Comparison of ENCODE assay signal across 8 cellular contexts in genomic region chr2:235669269-235669831, GRCh38.
DNase-seq lines count a peak whose midpoint lies in the region; ATAC-seq and TF ChIP-seq lines count a peak whose summit lies in the region.

No MANE protein-coding gene starts in this region.

- no peak overlapping the region for H3K27ac ChIP-seq in neural cell (ENCODE audit: low read length)
- H3K27ac ChIP-seq in upper lobe of left lung, result no peak overlapping the region

- H3K27me3 ChIP-seq in neural cell (ENCODE audit: insufficient read depth, low read depth, low read length) (peaks cover 8% of the 10 kb centered on the region), upper lobe of left lung (peaks cover 0 to 9% (median 0%) of the 10 kb centered on the region in 4 donors)

- H3K9me2 ChIP-seq in neural cell (ENCODE audit: insufficient read depth, low read length), result no peaks in the 10 kb centered on the region

- no peak for TF ChIP-seq CTCF in neural cell (IDR thresholded peaks at IDR 0.05; ENCODE audit: poor library complexity, severe bottlenecking)
- no peak for TF ChIP-seq CTCF in upper lobe of left lung (IDR thresholded peaks at IDR 0.05)

- DNase-seq in NCI-H748 (lab: John Stamatoyannopoulos, UW; ENCODE audit: unreplicated experiment), result peak; percentile 86
- DNase-seq in NCI-H748 treated with DMSO at 0.1 percent for 48 hours (lab: John Stamatoyannopoulos, UW), result no peak
- DNase-seq in NCI-H510A treated with DMSO at 0.1 percent for 48 hours (lab: John Stamatoyannopoulos, UW), result peak; percentile 77
- DNase-seq in activated gamma-delta T cell (lab: John Stamatoyannopoulos, UW), result peak; percentile 55
- DNase-seq in germinal center (ENCODE audit: low spot score), result peak; percentile 37
- peak; percentile 46 to 94 for DNase-seq in upper lobe of left lung

- peaks cover 44% of the 10 kb centered on the region for H3K79me2 ChIP-seq in neural cell (replicated peaks; ENCODE audit: insufficient read depth, low read length)

- TF ChIP-seq RAD21 in neural cell (conservative IDR thresholded peaks at IDR 0.05), result no peak

- H3K4me1 ChIP-seq in upper lobe of left lung, result peaks cover 19 to 40% (median 28%) of the 10 kb centered on the region in 4 donors

- no peak for TF ChIP-seq EP300 in neural cell (conservative IDR thresholded peaks at IDR 0.05; ENCODE audit: poor library complexity, severe bottlenecking)
- no peak for TF ChIP-seq EP300 in upper lobe of left lung (IDR thresholded peaks at IDR 0.05)

- peak overlapping the region; percentile 68 for H3K4me2 ChIP-seq in neural cell (ENCODE audit: low read length)

- H3F3A ChIP-seq in neural cell (ENCODE audit: insufficient read depth, low read length, poor library complexity, severe bottlenecking), result no peaks in the 10 kb centered on the region

- no peak for TF ChIP-seq POLR2A in upper lobe of left lung (IDR thresholded peaks at IDR 0.05)

- 2 to 8% methylated on average over 4 to 5 of the region's 77 CpGs for WGBS in upper lobe of left lung, 2 donors

- H4K20me1 ChIP-seq in neural cell (ENCODE audit: insufficient read depth), result peaks cover 29% of the 10 kb centered on the region

- H3K9ac ChIP-seq in neural cell (ENCODE audit: low read length), result peak overlapping the region; percentile 45

- no peaks in the 10 kb centered on the region for H3K36me3 ChIP-seq in neural cell (ENCODE audit: insufficient read depth, low read length)
- no peaks in the 10 kb centered on the region for H3K36me3 ChIP-seq in upper lobe of left lung

- H3K9me3 ChIP-seq in neural cell (ENCODE audit: low read length) (no peaks in the 10 kb centered on the region), upper lobe of left lung (no peaks in the 10 kb centered on the region)

- peak overlapping the region; percentile 59 for H3K4me3 ChIP-seq in neural cell (ENCODE audit: low read length)
- peak overlapping the region; percentile 43 to 67 (median 64) for H3K4me3 ChIP-seq in upper lobe of left lung

- ATAC-seq in upper lobe of left lung (ENCODE audit: low FRiP score in 2 of 2), result peak; percentile 70 to 77
- no peak for ATAC-seq in GM21423 (IDR thresholded peaks at IDR 0.05; ENCODE audit: unreplicated experiment)

- no peak overlapping the region for H2AFZ ChIP-seq in neural cell (ENCODE audit: low read depth, low read length)

TF ChIP-seq in neural cell, 6 proteins besides CTCF, POLR2A, EP300 and RAD21:
- TF ChIP-seq, protein P1, sequence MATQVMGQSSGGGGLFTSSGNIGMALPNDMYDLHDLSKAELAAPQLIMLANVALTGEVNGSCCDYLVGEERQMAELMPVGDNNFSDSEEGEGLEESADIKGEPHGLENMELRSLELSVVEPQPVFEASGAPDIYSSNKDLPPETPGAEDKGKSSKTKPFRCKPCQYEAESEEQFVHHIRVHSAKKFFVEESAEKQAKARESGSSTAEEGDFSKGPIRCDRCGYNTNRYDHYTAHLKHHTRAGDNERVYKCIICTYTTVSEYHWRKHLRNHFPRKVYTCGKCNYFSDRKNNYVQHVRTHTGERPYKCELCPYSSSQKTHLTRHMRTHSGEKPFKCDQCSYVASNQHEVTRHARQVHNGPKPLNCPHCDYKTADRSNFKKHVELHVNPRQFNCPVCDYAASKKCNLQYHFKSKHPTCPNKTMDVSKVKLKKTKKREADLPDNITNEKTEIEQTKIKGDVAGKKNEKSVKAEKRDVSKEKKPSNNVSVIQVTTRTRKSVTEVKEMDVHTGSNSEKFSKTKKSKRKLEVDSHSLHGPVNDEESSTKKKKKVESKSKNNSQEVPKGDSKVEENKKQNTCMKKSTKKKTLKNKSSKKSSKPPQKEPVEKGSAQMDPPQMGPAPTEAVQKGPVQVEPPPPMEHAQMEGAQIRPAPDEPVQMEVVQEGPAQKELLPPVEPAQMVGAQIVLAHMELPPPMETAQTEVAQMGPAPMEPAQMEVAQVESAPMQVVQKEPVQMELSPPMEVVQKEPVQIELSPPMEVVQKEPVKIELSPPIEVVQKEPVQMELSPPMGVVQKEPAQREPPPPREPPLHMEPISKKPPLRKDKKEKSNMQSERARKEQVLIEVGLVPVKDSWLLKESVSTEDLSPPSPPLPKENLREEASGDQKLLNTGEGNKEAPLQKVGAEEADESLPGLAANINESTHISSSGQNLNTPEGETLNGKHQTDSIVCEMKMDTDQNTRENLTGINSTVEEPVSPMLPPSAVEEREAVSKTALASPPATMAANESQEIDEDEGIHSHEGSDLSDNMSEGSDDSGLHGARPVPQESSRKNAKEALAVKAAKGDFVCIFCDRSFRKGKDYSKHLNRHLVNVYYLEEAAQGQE (IDR thresholded peaks at IDR 0.05; ENCODE audit: borderline replicate concordance), result no peak
- TF ChIP-seq TAF1 (IDR thresholded peaks at IDR 0.05; ENCODE audit: low read depth) (peak; percentile 29), MXI1 (conservative IDR thresholded peaks at IDR 0.05; ENCODE audit: poor library complexity, severe bottlenecking) (no peak)
